ENCODE assay signal across 8 cellular contexts in genomic region chr21:32921632-32922230, GRCh38.
DNase-seq lines count a peak whose midpoint lies in the region; ATAC-seq and TF ChIP-seq lines count a peak whose summit lies in the region.

No MANE protein-coding gene starts in this region.

- DNase-seq in GM10266 (ENCODE audit: extremely low spot score) (no peak), medulla oblongata (ENCODE audit: extremely low spot score) (peak; percentile 17), hepatic stellate cell (ENCODE audit: low spot score) (no peak), NCI-H2227 (lab: John Stamatoyannopoulos, UW; ENCODE audit: unreplicated experiment) (no peak), NOMO-1 treated with DMSO at 0.1 percent for 48 hours (lab: John Stamatoyannopoulos, UW; ENCODE audit: unreplicated experiment) (no peak)
- DNase-seq in activated naive CD8-positive, alpha-beta T cell treated with anti-CD3 and anti-CD28 coated beads, Interleukin-2, amount 10 ng/mL, durations not matched to agents 7 days and 5 days = peak; percentile 48

- H3K36me3 Mint-ChIP-seq in activated naive CD8-positive, alpha-beta T cell treated with anti-CD3 and anti-CD28 coated beads, Interleukin-2, amount 10 ng/mL, durations not matched to agents 7 days and 5 days = peaks cover 5% of the 10 kb centered on the region

- no peak overlapping the region for H3K4me3 Mint-ChIP-seq in activated naive CD8-positive, alpha-beta T cell treated with anti-CD3 and anti-CD28 coated beads, Interleukin-2, amount 10 ng/mL, durations not matched to agents 7 days and 5 days

- ATAC-seq in activated naive CD8-positive, alpha-beta T cell treated with anti-CD3 and anti-CD28 coated beads, Interleukin-2, amount 10 ng/mL, durations not matched to agents 7 days and 5 days (ENCODE audit: low read depth) = no peak
- no peak for ATAC-seq in HG02623 (IDR thresholded peaks at IDR 0.05; ENCODE audit: unreplicated experiment)

- no peaks in the 10 kb centered on the region; the same call in 1 of the 2 replicates for H3K27me3 ChIP-seq in OCI-LY1 (ENCODE audit: insufficient read depth, low read length)

- H4K20me1 ChIP-seq in OCI-LY1 (ENCODE audit: insufficient read depth, low read length) = no peaks in the 10 kb centered on the region

- H3K4me2 ChIP-seq in OCI-LY1 (ENCODE audit: low read length) = no peak overlapping the region

- H3F3A ChIP-seq in OCI-LY1 (ENCODE audit: insufficient read depth, low read length) = no peaks in the 10 kb centered on the region

- H3K27ac ChIP-seq in OCI-LY1 (ENCODE audit: low read depth, low read length, poor library complexity, severe bottlenecking) = no peak overlapping the region

- H3K9me3 ChIP-seq in OCI-LY1 (ENCODE audit: low read length) = peaks cover 7% of the 10 kb centered on the region; the same call in 1 of the 2 replicates

- H3K9me2 ChIP-seq in OCI-LY1 (ENCODE audit: low read depth, low read length) = no peaks in the 10 kb centered on the region

- no peaks in the 10 kb centered on the region for H3K36me3 ChIP-seq in OCI-LY1 (ENCODE audit: insufficient read depth, low read length)

- POLR2A ChIA-PET in activated naive CD8-positive, alpha-beta T cell treated with anti-CD3 and anti-CD28 coated beads, Interleukin-2, amount 10 ng/mL, durations not matched to agents 7 days and 5 days (lab: Charles Lee) = no interaction called here

- H3K4me3 ChIP-seq in OCI-LY1 (ENCODE audit: low read depth, low read length, poor library complexity, severe bottlenecking) = no peak overlapping the region

- H3K79me2 ChIP-seq in OCI-LY1 (ENCODE audit: insufficient read depth, low read length) = no peaks in the 10 kb centered on the region

- peaks cover 22% of the 10 kb centered on the region for H3K9me3 Mint-ChIP-seq in activated naive CD8-positive, alpha-beta T cell treated with anti-CD3 and anti-CD28 coated beads, Interleukin-2, amount 10 ng/mL, durations not matched to agents 7 days and 5 days

- H3K4me1 Mint-ChIP-seq in activated naive CD8-positive, alpha-beta T cell treated with anti-CD3 and anti-CD28 coated beads, Interleukin-2, amount 10 ng/mL, durations not matched to agents 7 days and 5 days = peaks cover 4% of the 10 kb centered on the region

- peaks cover 8% of the 10 kb centered on the region for H3K27me3 Mint-ChIP-seq in activated naive CD8-positive, alpha-beta T cell treated with anti-CD3 and anti-CD28 coated beads, Interleukin-2, amount 10 ng/mL, durations not matched to agents 7 days and 5 days

- H2AFZ ChIP-seq in OCI-LY1 (ENCODE audit: low read length) = no peak overlapping the region

- no peak overlapping the region for H3K27ac Mint-ChIP-seq in activated naive CD8-positive, alpha-beta T cell treated with anti-CD3 and anti-CD28 coated beads, Interleukin-2, amount 10 ng/mL, durations not matched to agents 7 days and 5 days

- H3K9ac ChIP-seq in OCI-LY1 (ENCODE audit: low read length) = no peak overlapping the region

- TF ChIP-seq CTCF in GM10266 (IDR thresholded peaks at IDR 0.05; ENCODE audit: control insufficient read depth, insufficient read depth, low read depth, missing control alignments) = peak; percentile 63
- peak; percentile 74 for TF ChIP-seq CTCF in OCI-LY1 (IDR thresholded peaks at IDR 0.05; ENCODE audit: low read length)

- no peaks in the 10 kb centered on the region for H3K4me1 ChIP-seq in OCI-LY1 (ENCODE audit: insufficient read depth, low read length, severe bottlenecking)

Comparison
In these comparisons a context has a peak if more than half of its experiments do, and no peak if none do; other contexts are left out.
1. DNase-seq: peak in activated naive CD8-positive, alpha-beta T cell treated with anti-CD3 and anti-CD28 coated beads, Interleukin-2, amount 10 ng/mL, durations not matched to agents 7 days and 5 days (single experiment) and medulla oblongata (single experiment); none in GM10266 (single experiment), hepatic stellate cell (single experiment), NCI-H2227 (single experiment) and NOMO-1 treated with DMSO at 0.1 percent for 48 hours (single experiment).